ENCODE assay signal across 10 cellular contexts in genomic region chr1:169113613-169114119, GRCh38. TPM values are rescaled to one million over a fixed set of nuclear protein-coding genes. Genes with fewer than 3 reads are reported as not detected.
A peak's percentile ranks its signal among the peaks of the same experiment; 100 is the strongest.
DNase-seq lines count a peak whose midpoint lies in the region; ATAC-seq and TF ChIP-seq lines count a peak whose summit lies in the region.
"Had no signal": no experiment of that assay in that cellular context is flagged by ENCODE, and none has a peak within 500 bp of the region (broad histone marks: within the 10 kb centered on the region; RNA-seq: fewer than 3 reads in every experiment).

No MANE protein-coding gene starts in this region.

- TF ChIP-seq POLR2A in stomach (IDR thresholded peaks at IDR 0.05): no peak
- no peak for TF ChIP-seq POLR2A in lower leg skin (IDR thresholded peaks at IDR 0.05)

- no peak overlapping the region for H3K4me2 ChIP-seq in MM.1S (ENCODE audit: low read depth, low read length)

- H3K36me3 ChIP-seq in stomach (peaks cover 37 to 58% (median 43%) of the 10 kb centered on the region in 4 donors), MM.1S (replicated peaks; ENCODE audit: insufficient read depth, low read length) (no peaks in the 10 kb centered on the region)

- H3K9me2 ChIP-seq in MM.1S (replicated peaks; ENCODE audit: insufficient read depth, low read length): no peaks in the 10 kb centered on the region

- no peaks in the 10 kb centered on the region for H3K79me2 ChIP-seq in MM.1S (ENCODE audit: low read length)

- H3K27ac ChIP-seq in stomach (peak overlapping the region; percentile 90 to 98 (median 94)), MM.1S (ENCODE audit: low read length) (no peak overlapping the region)

- TF ChIP-seq CTCF in astrocyte of the cerebellum (IDR thresholded peaks at IDR 0.05; ENCODE audit: low read depth, low read length, missing control alignments): no peak
- no peak for TF ChIP-seq CTCF in stomach (IDR thresholded peaks at IDR 0.05)
- TF ChIP-seq CTCF in lower leg skin (IDR thresholded peaks at IDR 0.05): no peak
- TF ChIP-seq CTCF in MM.1S (IDR thresholded peaks at IDR 0.05; ENCODE audit: low read length): no peak

- H2AFZ ChIP-seq in MM.1S (ENCODE audit: low read length): no peak overlapping the region

- no peak for TF ChIP-seq EP300 in stomach (IDR thresholded peaks at IDR 0.05)

- intact Hi-C loops in stomach (cut with DNase I; ENCODE audit: low total_unique reads): no loop called here
- intact Hi-C loops in lower leg skin (cut with DNase I; ENCODE audit: low total_unique reads): no loop called here

- no peak overlapping the region for H3K9ac ChIP-seq in MM.1S (ENCODE audit: low read length)

- H3K27me3 ChIP-seq in stomach (no peaks in the 10 kb centered on the region), MM.1S (replicated peaks; ENCODE audit: insufficient read depth, low read length) (no peaks in the 10 kb centered on the region)

- no peaks in the 10 kb centered on the region for H3K9me3 ChIP-seq in stomach
- H3K9me3 ChIP-seq in MM.1S (replicated peaks; ENCODE audit: insufficient read depth, low read length): no peaks in the 10 kb centered on the region

- in situ Hi-C loops in astrocyte of the cerebellum (cut with HindIII; ENCODE audit: low sequenced_read_pairs): loop anchor here (25.0 kb wide), 1 partner anchor 476 kb away; no protein-coding TSS in a partner anchor

- H3K4me3 ChIP-seq in astrocyte of the cerebellum (ENCODE audit: low read depth, low read length): no peak overlapping the region
- H3K4me3 ChIP-seq in stomach: no peak overlapping the region
- no peak overlapping the region for H3K4me3 ChIP-seq in lower leg skin (ENCODE audit: low read depth, poor library complexity, severe bottlenecking)
- no peak overlapping the region for H3K4me3 ChIP-seq in MM.1S (ENCODE audit: low read length)

- H4K20me1 ChIP-seq in MM.1S (ENCODE audit: insufficient read depth, low read length): no peaks in the 10 kb centered on the region

- 24 to 67% (median 39%) methylated on average over 4 of the region's 4 CpGs for WGBS in stomach, 5 donors
- 74 to 76% methylated on average over 4 of the region's 4 CpGs for WGBS in lower leg skin, 2 donors

- DNase-seq in astrocyte of the cerebellum (ENCODE audit: low read depth): peak; percentile 75
- DNase-seq in iPS DF 4.7 (ENCODE audit: extremely low read depth, low spot score): peak; percentile 22
- no peak for DNase-seq in stomach
- no peak for DNase-seq in stimulated activated CD4-positive, alpha-beta T cell treated with anti-CD3 and anti-CD28 coated beads, Interleukin-2, amount 100 ng/mL, for 48 hours
- DNase-seq in lower leg skin (ENCODE audit: low spot score in 2 of 2): no peak
- DNase-seq in NCI-H748 treated with DMSO at 0.1 percent for 48 hours (lab: John Stamatoyannopoulos, UW): no peak
- DNase-seq in MM.1S: no peak
- DNase-seq: NCI-H187 treated with DMSO at 0.1 percent for 48 hours; stimulated activated naive B cell treated with anti-CD40 and anti-IgM and Interleukin-4, amounts not matched to agents 10 μg/mL and 1 μg/mL and 100 μg/mL, for 72 hours had no signal

- ATAC-seq in HG02885 (IDR thresholded peaks at IDR 0.05; ENCODE audit: poor library complexity, unreplicated experiment): peak; percentile 44
- ATAC-seq: stimulated activated naive B cell treated with anti-CD40 and anti-IgM and Interleukin-4, amounts not matched to agents 10 μg/mL and 1 μg/mL and 100 μg/mL, for 72 hours had no signal

- H3F3A ChIP-seq in MM.1S (ENCODE audit: insufficient read depth, low read length): peaks cover 9% of the 10 kb centered on the region

- H3K4me1 ChIP-seq in stomach (peaks cover 49 to 96% (median 82%) of the 10 kb centered on the region in 4 donors), MM.1S (ENCODE audit: low read length) (peaks cover 12% of the 10 kb centered on the region)

RNA-seq across cellular contexts. Expression of gene ATP1B1, which starts 7.2 kb away (rescaled TPM):
- total RNA-seq in stomach: 100 to 1,000 TPM; 106 to 507 (median 272) TPM
- polyA plus RNA-seq in stomach: 100 to 1,000 TPM in 2 of 3 donors, 10 to 100 TPM in 1; 59.9 to 176 (median 109) TPM
- total RNA-seq in lower leg skin: 100 to 1,000 TPM in 2 of 4 donors, 10 to 100 TPM in 2; 35.3 to 213 (median 122) TPM

Comparison
In these comparisons a context has a peak if more than half of its experiments do, and no peak if none do; other contexts are left out.
1. DNase-seq: peak in astrocyte of the cerebellum (single experiment) and iPS DF 4.7 (single experiment); none in stomach (single experiment), stimulated activated CD4-positive, alpha-beta T cell treated with anti-CD3 and anti-CD28 coated beads, Interleukin-2, amount 100 ng/mL, for 48 hours (0 of 2), lower leg skin (0 of 2), NCI-H748 treated with DMSO at 0.1 percent for 48 hours (single experiment) and MM.1S (single experiment).